Comparison of ENCODE assay signal across 20 cellular contexts in the genomic region with DNA sequence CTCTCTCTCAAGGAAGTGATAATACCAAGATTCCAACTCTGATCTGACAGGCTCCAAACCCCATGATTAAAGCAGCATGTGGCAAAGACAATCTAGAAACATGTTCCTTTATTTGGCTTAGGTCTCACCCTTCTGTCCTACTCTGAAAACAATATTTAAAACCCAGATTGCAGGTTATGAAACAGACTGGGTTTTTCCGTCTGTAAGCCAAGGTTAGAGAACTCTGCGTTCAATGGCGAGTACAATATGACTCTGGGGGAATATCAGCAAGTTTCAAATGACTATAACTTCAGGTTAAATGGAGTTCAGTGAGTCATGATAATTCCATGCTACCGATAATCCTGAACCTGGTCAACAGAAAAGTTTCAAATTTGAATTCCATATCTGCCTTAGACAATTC. TPM values are rescaled to one million over a fixed set of nuclear protein-coding genes. Genes with fewer than 3 reads are reported as not detected.
DNase-seq lines count a peak whose midpoint lies in the region; ATAC-seq and TF ChIP-seq lines count a peak whose summit lies in the region.
"Had no signal": no experiment of that assay in that cellular context is flagged by ENCODE, and none has a peak within 500 bp of the region (broad histone marks: within the 10 kb centered on the region; RNA-seq: fewer than 3 reads in every experiment).

No MANE protein-coding gene starts in this region.

- no peaks in the 10 kb centered on the region for H3K9me3 ChIP-seq in left lung
- H3K9me3 ChIP-seq: thoracic aorta had no signal

- no peaks in the 10 kb centered on the region for H3K9me3 Mint-ChIP-seq in MCF 10A (ENCODE audit: unreplicated experiment)
- H3K9me3 Mint-ChIP-seq: activated naive CD4-positive, alpha-beta T cell treated with anti-CD3 and anti-CD28 coated beads for 36 hours; immature natural killer cell had no signal

- H3K4me1 ChIP-seq in mesendoderm (ENCODE audit: control insufficient read depth, low read depth, low read length) (no peaks in the 10 kb centered on the region), left lung (no peaks in the 10 kb centered on the region)

- H3K4me3 ChIP-seq in mesendoderm (ENCODE audit: low read length) (no peak overlapping the region), left lung (no peak overlapping the region)
- H3K4me3 ChIP-seq: thoracic aorta had no signal

- no peak overlapping the region for H2BK15ac ChIP-seq in mesendoderm (replicated peaks; ENCODE audit: low read depth)

- no peaks in the 10 kb centered on the region for H3K27me3 ChIP-seq in mesendoderm (ENCODE audit: insufficient read depth, low read length, poor library complexity)
- H3K27me3 ChIP-seq in left lung: no peaks in the 10 kb centered on the region

- no peak overlapping the region for H3K18ac ChIP-seq in mesendoderm (ENCODE audit: low read length)

- H3K4ac ChIP-seq in mesendoderm (ENCODE audit: low read depth, low read length): no peak overlapping the region

- intact Hi-C loops in MCF 10A (cut with micrococcal nuclease): no loop called here
- intact Hi-C loops in left lung (cut with DNase I): no loop called here

- no peaks in the 10 kb centered on the region for H3K79me2 ChIP-seq in mesendoderm (ENCODE audit: control insufficient read depth, insufficient read depth, low read length)

- H3K36me3 ChIP-seq in mesendoderm (ENCODE audit: control insufficient read depth, insufficient read depth, low read length) (no peaks in the 10 kb centered on the region), left lung (peaks cover 0 to 10% of the 10 kb centered on the region in 2 donors)
- H3K36me3 ChIP-seq: thoracic aorta had no signal

- H4K8ac ChIP-seq in mesendoderm (ENCODE audit: low read depth, low read length): no peak overlapping the region

- no peak overlapping the region for H3K56ac ChIP-seq in mesendoderm (ENCODE audit: low read length)

- H3K9ac ChIP-seq in mesendoderm (ENCODE audit: low read length): no peak overlapping the region

- peak; percentile 66 for ATAC-seq in GM19023 (IDR thresholded peaks at IDR 0.05; ENCODE audit: unreplicated experiment)
- peak; percentile 75 for ATAC-seq in HG02642 (IDR thresholded peaks at IDR 0.05; ENCODE audit: poor library complexity, unreplicated experiment)
- ATAC-seq in left lung: no peak
- ATAC-seq: Panc1 had no signal

- H2AK5ac ChIP-seq in mesendoderm (ENCODE audit: low read length): no peak overlapping the region

- BruUV-seq in MCF 10A (replicated peaks; lab: Mats Ljungman, UMichigan): no TSS peak

- no CpG with 5 or more reads among the region's 4 CpGs for WGBS in mesendoderm (ENCODE audit: extremely low coverage, insufficient coverage, low lambda C conversion rate)

- no peak overlapping the region for H3K23ac ChIP-seq in mesendoderm (ENCODE audit: low read length)

- no peaks in the 10 kb centered on the region for H3K36me3 Mint-ChIP-seq in MCF 10A (ENCODE audit: insufficient read depth, unreplicated experiment)

- DNase-seq in G401 (ENCODE audit: low spot score): peak; percentile 42
- peak; percentile 70 for DNase-seq in NCI-H69 (lab: John Stamatoyannopoulos, UW)
- no peak for DNase-seq in HCEC 1CT
- DNase-seq in MCF 10A (ENCODE audit: unreplicated experiment): no peak
- DNase-seq in mesendoderm: no peak
- DNase-seq in left lung: no peak
- DNase-seq: activated naive CD4-positive, alpha-beta T cell treated with anti-CD3 and anti-CD28 coated beads for 36 hours; foreskin melanocyte; GDM1; H7; immature natural killer cell; KBM-7; NCI-H1436; NCI-H526; posterior cingulate gyrus had no signal

- H3K4me3 Mint-ChIP-seq in MCF 10A (ENCODE audit: unreplicated experiment): no peak overlapping the region
- H3K4me3 Mint-ChIP-seq: activated naive CD4-positive, alpha-beta T cell treated with anti-CD3 and anti-CD28 coated beads for 36 hours; immature natural killer cell had no signal

- no peak overlapping the region for H4K5ac ChIP-seq in mesendoderm (ENCODE audit: low read length)

- CTCF ChIA-PET in MCF 10A (lab: Yijun Ruan, JAX): no interaction called here

- TF ChIP-seq CTCF in MCF 10A (IDR thresholded peaks at IDR 0.05; ENCODE audit: unreplicated experiment): no peak
- no peak for TF ChIP-seq CTCF in left lung (IDR thresholded peaks at IDR 0.05)

- H3K27me3 Mint-ChIP-seq in MCF 10A (ENCODE audit: insufficient read depth, unreplicated experiment): no peaks in the 10 kb centered on the region

- H3K4me1 Mint-ChIP-seq in MCF 10A (ENCODE audit: insufficient read depth, unreplicated experiment): no peaks in the 10 kb centered on the region

- H3K4me2 ChIP-seq in mesendoderm (ENCODE audit: low read length): no peak overlapping the region

- H2BK5ac ChIP-seq in mesendoderm (ENCODE audit: low read length): no peak overlapping the region

- in situ Hi-C loops in G401 (cut with HindIII; ENCODE audit: low sequenced_read_pairs): no loop called here

- no peak overlapping the region for H3K27ac Mint-ChIP-seq in MCF 10A (ENCODE audit: low read depth, unreplicated experiment)
- H3K27ac Mint-ChIP-seq: activated naive CD4-positive, alpha-beta T cell treated with anti-CD3 and anti-CD28 coated beads for 36 hours; immature natural killer cell had no signal

- H3K27ac ChIP-seq in mesendoderm (ENCODE audit: low read depth, low read length): no peak overlapping the region
- no peak overlapping the region for H3K27ac ChIP-seq in left lung
- H3K27ac ChIP-seq: thoracic aorta, VCaP had no signal

- POLR2A ChIA-PET in MCF 10A (lab: Yijun Ruan, JAX): no interaction called here

- H3K79me1 ChIP-seq in mesendoderm (ENCODE audit: low read length): no peaks in the 10 kb centered on the region

- no peak overlapping the region for H2BK120ac ChIP-seq in mesendoderm (ENCODE audit: low read depth, low read length)

RNA-seq across cellular contexts. Expression of a gene that starts 50.8 kb away (rescaled TPM):
- 52.4 and 71.6 TPM in 2 replicates for total RNA-seq in G401 (2014; rRNA removed; shearing (Covaris generic))
- total RNA-seq in MCF 10A (2022) (32.2 and 38.9 TPM in 2 replicates), left lung (10 to 100 TPM; 16.0 to 22.7 TPM)
- 21.5 TPM for polyA plus RNA-seq in mesendoderm (2013, experiment 1 of 2)
- 25.2 TPM for polyA plus RNA-seq in mesendoderm (2013, experiment 2 of 2)

RNA-seq across cellular contexts. Expression of a gene that starts 51.0 kb away (rescaled TPM):
- total RNA-seq in G401 (2014; rRNA removed; shearing (Covaris generic)): 145 and 183 TPM in 2 replicates
- total RNA-seq in MCF 10A (2022): 136 and 140 TPM in 2 replicates
- 132 TPM for polyA plus RNA-seq in mesendoderm (2013, experiment 1 of 2)
- 131 TPM for polyA plus RNA-seq in mesendoderm (2013, experiment 2 of 2)
- total RNA-seq in left lung: 10 to 100 TPM; 35.1 to 65.9 TPM

Comparison
In these comparisons a context has a peak if more than half of its experiments do, and no peak if none do; other contexts are left out.
1. DNase-seq: peak in G401 (single experiment) and NCI-H69 (single experiment); none in HCEC 1CT (single experiment), MCF 10A (single experiment), mesendoderm (single experiment) and left lung (0 of 2).